In the genomic region with DNA sequence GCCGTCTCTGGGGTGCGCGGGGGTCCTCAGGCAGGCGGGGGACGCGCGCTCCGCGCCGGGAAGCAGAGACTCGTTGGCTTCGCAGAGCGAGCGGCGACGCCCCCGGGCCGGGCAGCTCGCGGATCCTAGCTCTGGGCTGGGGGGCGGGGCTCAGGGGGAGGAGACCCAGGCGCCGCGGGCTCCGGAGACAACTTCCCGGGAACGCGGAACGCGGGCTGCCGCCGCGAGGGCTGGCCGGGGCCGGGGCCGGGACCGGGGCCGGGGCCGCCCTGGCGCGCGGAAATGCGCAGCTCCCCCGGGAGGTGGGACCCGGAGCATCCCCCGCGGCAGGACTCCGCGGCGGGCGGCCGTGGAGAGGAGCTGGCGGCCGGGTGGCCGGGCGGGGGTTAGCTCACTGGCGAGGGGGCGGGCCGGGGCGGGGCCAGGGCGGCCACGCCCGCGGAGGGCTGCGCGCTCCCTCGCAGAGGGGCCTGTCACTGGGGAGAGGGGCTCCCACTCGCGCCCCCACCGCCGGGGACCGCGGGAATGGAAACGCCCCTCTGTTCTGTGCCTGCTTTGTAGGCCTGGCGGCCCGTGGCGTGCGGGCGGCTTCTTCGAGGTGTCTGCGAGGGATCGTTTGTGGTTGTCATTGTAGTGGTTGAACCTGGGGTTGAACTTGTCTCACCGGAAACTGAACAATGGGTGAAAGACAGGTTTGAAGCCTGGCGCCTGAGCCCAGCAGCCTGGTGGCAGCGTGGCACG, we compare ENCODE assay signal across 8 cellular contexts. TPM values are rescaled to one million over a fixed set of nuclear protein-coding genes. Genes with fewer than 3 reads are reported as not detected.
A peak's percentile ranks its signal among the peaks of the same experiment; 100 is the strongest.
DNase-seq lines count a peak whose midpoint lies in the region; ATAC-seq and TF ChIP-seq lines count a peak whose summit lies in the region.

TSS of gene GAS7 (minus strand) at position 98 of the 741 bp plus-strand sequence.

- ATAC-seq in GM21447 (IDR thresholded peaks at IDR 0.05; ENCODE audit: unreplicated experiment) (peak; percentile 66), HG02840 (IDR thresholded peaks at IDR 0.05; ENCODE audit: low FRiP score, unreplicated experiment) (no peak)
- ATAC-seq in stimulated activated naive B cell treated with anti-CD40 and anti-IgM and Interleukin-4, amounts not matched to agents 10 μg/mL and 1 μg/mL and 100 μg/mL, for 72 hours (replicated peaks) = peak; percentile 75 to 82

- peaks cover 9 to 18% (median 13%) of the 10 kb centered on the region in 7 donors for H3K9me3 Mint-ChIP-seq in CD14-positive monocyte
- H3K9me3 Mint-ChIP-seq in T-helper 1 cell treated with Interleukin-12 subunit alpha and Interleukin-12 subunit beta and Interleukin-4 antibody, amounts not matched to agents 30 μg/mL and 1 μg/mL, for 36 hours = peaks cover 19% of the 10 kb centered on the region
- H3K9me3 Mint-ChIP-seq in stimulated activated naive B cell treated with anti-CD40 and anti-IgM and Interleukin-4, amounts not matched to agents 10 μg/mL and 1 μg/mL and 100 μg/mL, for 72 hours = peaks cover 9% of the 10 kb centered on the region in 2 donors

- DNase-seq in CD14-positive monocyte (ENCODE audit: low spot score) (peak; percentile 62), choroid plexus epithelial cell (ENCODE audit: low read depth) (peak; percentile 18), medulla oblongata (ENCODE audit: extremely low spot score) (peak; percentile 35), glomerular visceral epithelial cell (ENCODE audit: extremely low spot score) (no peak)
- DNase-seq in stimulated activated naive B cell treated with anti-CD40 and anti-IgM and Interleukin-4, amounts not matched to agents 10 μg/mL and 1 μg/mL and 100 μg/mL, for 72 hours = peak; percentile 42

- intact Hi-C loops in CD14-positive monocyte (cut with micrococcal nuclease) = no loop called here

- peak within 1 kb of the TSS in 6 of 7 donors; percentile 25 to 87 (median 78) for H3K27ac Mint-ChIP-seq in CD14-positive monocyte
- H3K27ac Mint-ChIP-seq in T-helper 1 cell treated with Interleukin-12 subunit alpha and Interleukin-12 subunit beta and Interleukin-4 antibody, amounts not matched to agents 30 μg/mL and 1 μg/mL, for 36 hours = no peak within 1 kb of the TSS
- peak within 1 kb of the TSS; percentile 59 for H3K27ac Mint-ChIP-seq in stimulated activated naive B cell treated with anti-CD40 and anti-IgM and Interleukin-4, amounts not matched to agents 10 μg/mL and 1 μg/mL and 100 μg/mL, for 72 hours

- peak within 1 kb of the TSS; percentile 93 to 99 for H3K4me3 Mint-ChIP-seq in CD14-positive monocyte
- peak within 1 kb of the TSS; percentile 33 for H3K4me3 Mint-ChIP-seq in T-helper 1 cell treated with Interleukin-12 subunit alpha and Interleukin-12 subunit beta and Interleukin-4 antibody, amounts not matched to agents 30 μg/mL and 1 μg/mL, for 36 hours
- H3K4me3 Mint-ChIP-seq in stimulated activated naive B cell treated with anti-CD40 and anti-IgM and Interleukin-4, amounts not matched to agents 10 μg/mL and 1 μg/mL and 100 μg/mL, for 72 hours = peak within 1 kb of the TSS; percentile 88

- no peak for TF ChIP-seq CTCF in CD14-positive monocyte (IDR thresholded peaks at IDR 0.05)
- TF ChIP-seq CTCF in choroid plexus epithelial cell (conservative IDR thresholded peaks at IDR 0.05; ENCODE audit: low read depth, low read length) = no peak

- peaks cover 7 to 10% (median 9%) of the 10 kb centered on the region in 3 donors for H3K27me3 Mint-ChIP-seq in CD14-positive monocyte (ENCODE audit: low read depth in 3 of 3)
- H3K27me3 Mint-ChIP-seq in T-helper 1 cell treated with Interleukin-12 subunit alpha and Interleukin-12 subunit beta and Interleukin-4 antibody, amounts not matched to agents 30 μg/mL and 1 μg/mL, for 36 hours (ENCODE audit: low read depth) = peaks cover 28% of the 10 kb centered on the region
- peaks cover 9 to 23% of the 10 kb centered on the region in 2 donors for H3K27me3 Mint-ChIP-seq in stimulated activated naive B cell treated with anti-CD40 and anti-IgM and Interleukin-4, amounts not matched to agents 10 μg/mL and 1 μg/mL and 100 μg/mL, for 72 hours

- peaks cover 25 to 28% of the 10 kb centered on the region in 2 donors for H3K36me3 Mint-ChIP-seq in CD14-positive monocyte
- H3K36me3 Mint-ChIP-seq in T-helper 1 cell treated with Interleukin-12 subunit alpha and Interleukin-12 subunit beta and Interleukin-4 antibody, amounts not matched to agents 30 μg/mL and 1 μg/mL, for 36 hours (ENCODE audit: low read depth) = no peaks in the 10 kb centered on the region
- H3K36me3 Mint-ChIP-seq in stimulated activated naive B cell treated with anti-CD40 and anti-IgM and Interleukin-4, amounts not matched to agents 10 μg/mL and 1 μg/mL and 100 μg/mL, for 72 hours = peaks cover 14 to 29% of the 10 kb centered on the region in 2 donors

- H3K4me3 ChIP-seq in choroid plexus epithelial cell (ENCODE audit: low read depth, low read length) = peak within 1 kb of the TSS; percentile 60

- peaks cover 37% of the 10 kb centered on the region for H3K4me1 Mint-ChIP-seq in CD14-positive monocyte
- peaks cover 3% of the 10 kb centered on the region for H3K4me1 Mint-ChIP-seq in T-helper 1 cell treated with Interleukin-12 subunit alpha and Interleukin-12 subunit beta and Interleukin-4 antibody, amounts not matched to agents 30 μg/mL and 1 μg/mL, for 36 hours (ENCODE audit: low read depth)
- H3K4me1 Mint-ChIP-seq in stimulated activated naive B cell treated with anti-CD40 and anti-IgM and Interleukin-4, amounts not matched to agents 10 μg/mL and 1 μg/mL and 100 μg/mL, for 72 hours = peaks cover 7 to 23% of the 10 kb centered on the region in 2 donors

RNA-seq across cellular contexts. Expression of gene GAS7, which starts in this region (rescaled TPM):
- 10 to 100 TPM; 53.1 to 66.6 TPM for polyA plus RNA-seq in CD14-positive monocyte

Comparison
In these comparisons a context has a peak if more than half of its experiments do, and no peak if none do; other contexts are left out.
1. H3K4me3 Mint-ChIP-seq: peak in every context shown above with its lines; median percentile 96 in CD14-positive monocyte; 88 in stimulated activated naive B cell treated with anti-CD40 and anti-IgM and Interleukin-4, amounts not matched to agents 10 μg/mL and 1 μg/mL and 100 μg/mL, for 72 hours; 33 in T-helper 1 cell treated with Interleukin-12 subunit alpha and Interleukin-12 subunit beta and Interleukin-4 antibody, amounts not matched to agents 30 μg/mL and 1 μg/mL, for 36 hours.